Comparison of ENCODE assay signal across 15 cellular contexts in the genomic region with DNA sequence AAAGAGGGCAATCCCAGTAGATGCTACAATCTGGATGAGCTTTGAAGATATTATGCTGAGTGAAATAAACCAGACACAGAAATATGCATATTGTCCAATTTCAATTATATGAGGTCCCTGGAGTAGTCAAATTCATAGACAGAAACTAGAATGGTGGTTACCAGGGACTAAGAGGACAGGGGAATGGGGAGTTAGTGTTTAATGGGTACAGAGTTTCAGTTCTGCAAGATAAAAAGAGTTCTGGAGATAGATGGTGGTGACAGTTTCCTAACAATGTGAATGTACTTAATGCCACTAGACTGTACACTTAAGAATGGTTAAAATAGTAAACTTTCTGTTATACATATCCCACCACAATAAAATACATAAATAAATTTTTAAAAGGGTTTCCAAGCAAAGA.
A peak's percentile ranks its signal among the peaks of the same experiment; 100 is the strongest.
DNase-seq lines count a peak whose midpoint lies in the region; ATAC-seq and TF ChIP-seq lines count a peak whose summit lies in the region.
"Had no signal": no experiment of that assay in that cellular context is flagged by ENCODE, and none has a peak within 500 bp of the region (broad histone marks: within the 10 kb centered on the region; RNA-seq: fewer than 3 reads in every experiment).

No MANE protein-coding gene starts in this region.

- intact Hi-C loops in right lobe of liver (cut with DNase I), result no loop called here

- ATAC-seq in GM18508 (IDR thresholded peaks at IDR 0.05; ENCODE audit: insufficient read depth, unreplicated experiment), result peak; percentile 42
- ATAC-seq in GM21447 (IDR thresholded peaks at IDR 0.05; ENCODE audit: unreplicated experiment), result peak; percentile 63
- ATAC-seq in HG03378 (IDR thresholded peaks at IDR 0.05; ENCODE audit: unreplicated experiment), result peak; percentile 65
- no peak for ATAC-seq in right lobe of liver
- ATAC-seq: SK-N-SH treated with all-trans-retinoic acid at 6 μM for 48 hours had no signal

- DNase-seq in right lobe of liver (no peak), DMS153 treated with DMSO at 0.1 percent for 48 hours (lab: John Stamatoyannopoulos, UW; ENCODE audit: unreplicated experiment) (no peak), NCI-H82 treated with DMSO at 0.1 percent for 48 hours (lab: John Stamatoyannopoulos, UW; ENCODE audit: unreplicated experiment) (no peak), mesenteric fat pad (ENCODE audit: low spot score) (no peak)
- DNase-seq: activated CD4-positive, alpha-beta T cell treated with anti-CD3 and anti-CD28 coated beads for 48 hours; activated naive CD4-positive, alpha-beta T cell; BE2C; cerebellar nuclear complex; NCI-H1417 had no signal

- H3K9me3 ChIP-seq in muscle layer of duodenum (ENCODE audit: control insufficient read depth in 1 of 2, low read length in 2 of 2) (no peaks in the 10 kb centered on the region), right lobe of liver (no peaks in the 10 kb centered on the region)
- H3K9me3 ChIP-seq: BE2C had no signal

- TF ChIP-seq CTCF in right lobe of liver (IDR thresholded peaks at IDR 0.05), result no peak

- H3K4me1 ChIP-seq in muscle layer of duodenum (ENCODE audit: control insufficient read depth in 1 of 2, insufficient read depth in 2 of 2, low read length in 2 of 2) (peaks cover 7 to 45% of the 10 kb centered on the region in 2 donors), right lobe of liver (peaks cover 0 to 16% (median 9%) of the 10 kb centered on the region in 4 donors)
- H3K4me1 ChIP-seq: BE2C had no signal

- H3K36me3 ChIP-seq in muscle layer of duodenum (ENCODE audit: control insufficient read depth in 1 of 2, insufficient read depth in 2 of 2, low read length in 2 of 2) (peaks cover 0 to 4% of the 10 kb centered on the region in 2 donors), right lobe of liver (peaks cover 0 to 13% (median 0%) of the 10 kb centered on the region in 4 donors)
- H3K36me3 ChIP-seq: BE2C had no signal

- no peak overlapping the region for H3K4me3 ChIP-seq in muscle layer of duodenum (ENCODE audit: low read depth in 1 of 2, low read length in 2 of 2)
- H3K4me3 ChIP-seq in right lobe of liver, result no peak overlapping the region
- H3K4me3 ChIP-seq: skin epidermis had no signal

- no peak for TF ChIP-seq POLR2A in right lobe of liver (IDR thresholded peaks at IDR 0.05)

- H3K27ac ChIP-seq in muscle layer of duodenum (ENCODE audit: low read length), result peak overlapping the region; percentile 53
- H3K27ac ChIP-seq in right lobe of liver, result no peak overlapping the region

- H3K27me3 ChIP-seq in muscle layer of duodenum (ENCODE audit: low read depth, low read length), result no peaks in the 10 kb centered on the region
- no peaks in the 10 kb centered on the region for H3K27me3 ChIP-seq in right lobe of liver
- H3K27me3 ChIP-seq: BE2C had no signal

Comparison
In these comparisons a context has a peak if more than half of its experiments do, and no peak if none do; other contexts are left out.
1. ATAC-seq: peak in GM18508 (single experiment), GM21447 (single experiment) and HG03378 (single experiment); none in right lobe of liver (0 of 4).